In genomic region chr18:55967019-55967418, GRCh38 we compare ENCODE assay signal across 30 cellular contexts.
"Had no signal": no experiment of that assay in that cellular context is flagged by ENCODE, and none has a peak within 500 bp of the region (broad histone marks: within the 10 kb centered on the region; RNA-seq: fewer than 3 reads in every experiment).

No MANE protein-coding gene starts in this region.

- H3K9me3 ChIP-seq: adrenal gland, ascending aorta, body of pancreas, breast epithelium had no signal

- H3K4me1 ChIP-seq: adrenal gland, ascending aorta, body of pancreas, breast epithelium had no signal

- ATAC-seq: activated naive CD4-positive, alpha-beta T cell treated with anti-CD3 and anti-CD28 coated beads, Interleukin-2, amount 50 U/mL, for 72 hours; activated naive CD8-positive, alpha-beta T cell treated with anti-CD3 and anti-CD28 coated beads, Interleukin-2, amount 50 U/mL, for 24 hours; activated T-cell treated with anti-CD3 and anti-CD28 coated beads, Interleukin-2, amount 50 U/mL, for 4 hours; activated T-cell treated with anti-CD3 and anti-CD28 coated beads, Interleukin-2, amount 50 U/mL, for 72 hours; activated T-helper 17 cell treated with anti-CD3 and anti-CD28 coated beads, Interleukin-2, amount 50 U/mL, for 72 hours; body of pancreas had no signal

- H3K4me3 ChIP-seq: adrenal gland, ascending aorta, body of pancreas, breast epithelium, cardiac muscle cell had no signal

- DNase-seq: activated effector memory CD4-positive, alpha-beta T cell treated with anti-CD3 and anti-CD28 coated beads, Interleukin-2, amount 50 U/mL, for 16 hours; activated effector memory CD4-positive, alpha-beta T cell treated with Interleukin-2 at 50 U/mL for 16 hours; activated gamma-delta T cell; activated gamma-delta T cell treated with Interleukin-2 at 50 U/mL for 16 hours; activated naive CD4-positive, alpha-beta T cell; activated naive CD4-positive, alpha-beta T cell treated with anti-CD3 and anti-CD28 coated beads for 36 hours; activated naive CD4-positive, alpha-beta T cell treated with anti-CD3 and anti-CD28 coated beads, Interleukin-2, amount 10 ng/mL, durations not matched to agents 7 days and 5 days; activated naive CD4-positive, alpha-beta T cell treated with anti-CD3 and anti-CD28 coated beads, Interleukin-2, amount 50 U/mL, for 16 hours; activated naive CD4-positive, alpha-beta T cell treated with Interleukin-2 at 50 U/mL for 16 hours; activated naive CD8-positive, alpha-beta T cell treated with anti-CD3 and anti-CD28 coated beads for 36 hours; activated naive CD8-positive, alpha-beta T cell treated with anti-CD3 and anti-CD28 coated beads, Interleukin-2, amount 10 ng/mL, durations not matched to agents 7 days and 5 days; activated naive CD8-positive, alpha-beta T cell treated with anti-CD3 and anti-CD28 coated beads, Interleukin-2, amount 50 U/mL, for 24 hours; activated T-cell treated with anti-CD3 and anti-CD28 coated beads, Interleukin-2, amount 50 U/mL, for 4 hours; activated T-cell treated with anti-CD3 and anti-CD28 coated beads, Interleukin-2, amount 50 U/mL, for 48 hours; activated T-cell treated with anti-CD3 and anti-CD28 coated beads, Interleukin-2, amount 50 U/mL, for 72 hours; adrenal gland; amniotic stem cell; amygdala; anterior cingulate cortex; aorta; body of pancreas; brain microvascular endothelial cell; caudate nucleus; central memory CD4-positive, alpha-beta T cell; cerebellar nuclear complex had no signal

- H3K36me3 ChIP-seq: adrenal gland, ascending aorta, brain microvascular endothelial cell, breast epithelium, cardiac muscle cell had no signal

- H3K27me3 ChIP-seq: adrenal gland, ascending aorta, body of pancreas, brain microvascular endothelial cell, breast epithelium, cardiac muscle cell had no signal

- H3K27ac ChIP-seq: adrenal gland, ascending aorta, body of pancreas, brain microvascular endothelial cell, breast epithelium, cardiac muscle cell had no signal
